Comparison of ENCODE assay signal across 8 cellular contexts in the genomic region with DNA sequence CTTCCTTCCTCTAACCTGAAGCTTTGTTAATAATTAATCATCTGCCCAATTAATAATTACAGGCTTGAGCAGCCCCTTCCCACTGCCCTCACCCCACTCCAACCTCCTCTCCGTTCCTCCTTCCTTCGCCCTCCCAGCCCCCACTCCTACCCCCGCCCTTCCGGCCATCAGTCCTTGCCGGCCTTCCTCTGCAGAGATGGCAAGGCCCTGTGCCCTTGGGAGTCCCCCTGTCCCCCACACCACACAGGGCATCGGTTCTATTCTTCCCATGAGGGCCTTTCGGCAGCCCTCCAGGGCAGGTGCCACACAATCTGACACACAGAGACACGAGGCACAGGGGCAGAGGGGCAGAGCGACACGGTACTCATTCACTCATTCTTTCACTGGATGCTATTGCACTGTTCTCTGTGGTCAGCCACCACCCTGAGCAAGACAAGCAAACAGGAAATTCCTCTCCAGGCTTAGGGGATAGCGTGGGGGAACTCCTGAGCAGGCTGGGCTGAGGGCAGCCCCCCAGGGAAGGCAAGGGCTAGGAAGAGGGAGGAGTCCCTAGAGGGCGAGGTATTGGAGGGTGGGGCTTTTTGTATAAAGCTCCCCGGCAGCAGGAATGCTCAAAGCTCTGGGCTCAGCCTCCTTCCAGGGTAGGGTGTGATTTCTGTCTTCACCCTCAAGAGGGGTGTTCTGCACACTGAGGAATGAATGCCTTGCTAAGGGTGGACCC. TPM values are rescaled to one million over a fixed set of nuclear protein-coding genes. Genes with fewer than 3 reads are reported as not detected.
A peak's percentile ranks its signal among the peaks of the same experiment; 100 is the strongest.
DNase-seq lines count a peak whose midpoint lies in the region; ATAC-seq and TF ChIP-seq lines count a peak whose summit lies in the region.

No MANE protein-coding gene starts in this region.

- H3K4me3 ChIP-seq in HL-60 (replicated peaks; ENCODE audit: insufficient read depth, low read length): no peak overlapping the region
- peak overlapping the region; percentile 27 for H3K4me3 ChIP-seq in lower lobe of right lung

- H3K27me3 ChIP-seq in HL-60 (ENCODE audit: insufficient read depth, poor library complexity, severe bottlenecking) (no peaks in the 10 kb centered on the region), lower lobe of right lung (ENCODE audit: low read depth) (no peaks in the 10 kb centered on the region)

- intact Hi-C loops in lower lobe of right lung (cut with DNase I): no loop called here

- DNase-seq in A172 (ENCODE audit: low spot score): peak; percentile 42
- DNase-seq in HL-60 (ENCODE audit: low read depth in 1 of 2, low spot score in 1 of 2): peak in 1 of 2 experiments; percentile 73
- DNase-seq in lower lobe of right lung: no peak
- no peak for DNase-seq in cerebellar cortex (ENCODE audit: low spot score)
- DNase-seq in SW 1271 (lab: John Stamatoyannopoulos, UW): no peak
- no peak for DNase-seq in NCI-H1105 (lab: John Stamatoyannopoulos, UW)

- TF ChIP-seq POLR2A in GM18526 (IDR thresholded peaks at IDR 0.05; ENCODE audit: extremely low read depth, insufficient read length): peak; percentile 16

- TF ChIP-seq CTCF in HL-60 (IDR thresholded peaks at IDR 0.05; ENCODE audit: insufficient read depth, low read length) (no peak), lower lobe of right lung (IDR thresholded peaks at IDR 0.05) (no peak)

- ATAC-seq in lower lobe of right lung: peak; percentile 73 to 74

- H3K36me3 ChIP-seq in lower lobe of right lung: no peaks in the 10 kb centered on the region

- H3K27ac ChIP-seq in HL-60 (replicated peaks): peak overlapping the region; percentile 45
- peak overlapping the region; percentile 100 for H3K27ac ChIP-seq in angular gyrus (ENCODE audit: low read depth, low read length)
- peak overlapping the region; percentile 86 for H3K27ac ChIP-seq in lower lobe of right lung

- H3K9me3 ChIP-seq in lower lobe of right lung: no peaks in the 10 kb centered on the region

- H3K4me1 ChIP-seq in lower lobe of right lung: peaks cover 67% of the 10 kb centered on the region

RNA-seq across cellular contexts. Expression of gene MGAT3, which starts 14.8 kb away (rescaled TPM):
- 1.3 and 3.1 TPM in 2 replicates for total RNA-seq in A172 (2014; rRNA removed; shearing (Covaris generic))
- 41.5 TPM for total RNA-seq in lower lobe of right lung

RNA-seq across cellular contexts. Expression of gene MIEF1, which starts 30.5 kb away (rescaled TPM):
- total RNA-seq in A172 (2014; rRNA removed; shearing (Covaris generic)): 14.0 and 15.8 TPM in 2 replicates
- total RNA-seq in lower lobe of right lung: 27.7 TPM

RNA-seq across cellular contexts. Expression of gene ATF4, which starts 48.8 kb away (rescaled TPM):
- 90.9 and 114 TPM in 2 replicates for total RNA-seq in A172 (2014; rRNA removed; shearing (Covaris generic))
- total RNA-seq in lower lobe of right lung: 327 TPM

Comparison
In these comparisons a context has a peak if more than half of its experiments do, and no peak if none do; other contexts are left out.
1. H3K27ac ChIP-seq: peak in every context shown above with its lines; median percentile 100 in angular gyrus; 86 in lower lobe of right lung; 45 in HL-60.
2. RNA of gene MGAT3, which starts 14.8 kb away (total RNA-seq): 41.5 TPM in lower lobe of right lung (single experiment); 1.3 to 3.1 TPM in A172; every median in the first group is over 10 times any median in the second.